26 cellular contexts compared by ENCODE assay signal in genomic region chr5:143390258-143390657, GRCh38.
"Had no signal": no experiment of that assay in that cellular context is flagged by ENCODE, and none has a peak within 500 bp of the region (broad histone marks: within the 10 kb centered on the region; RNA-seq: fewer than 3 reads in every experiment).

No MANE protein-coding gene starts in this region.

- H3K27me3 Mint-ChIP-seq: activated CD4-positive, alpha-beta memory T cell treated with anti-CD3 and anti-CD28 coated beads for 36 hours; activated naive CD4-positive, alpha-beta T cell treated with anti-CD3 and anti-CD28 coated beads, Interleukin-2, amount 10 ng/mL, durations not matched to agents 7 days and 5 days; activated naive CD8-positive, alpha-beta T cell treated with anti-CD3 and anti-CD28 coated beads, Interleukin-2, amount 10 ng/mL, durations not matched to agents 7 days and 5 days; activated T-cell treated with anti-CD3 and anti-CD28 coated beads, Interleukin-2, amount 50 U/mL, for 24 hours; effector memory CD8-positive, alpha-beta T cell; progenitor cell of endocrine pancreas had no signal

- H3K27ac Mint-ChIP-seq: activated CD4-positive, alpha-beta memory T cell treated with anti-CD3 and anti-CD28 coated beads for 36 hours; activated naive CD4-positive, alpha-beta T cell treated with anti-CD3 and anti-CD28 coated beads, Interleukin-2, amount 10 ng/mL, durations not matched to agents 7 days and 5 days; activated naive CD8-positive, alpha-beta T cell treated with anti-CD3 and anti-CD28 coated beads, Interleukin-2, amount 10 ng/mL, durations not matched to agents 7 days and 5 days; activated T-cell treated with anti-CD3 and anti-CD28 coated beads, Interleukin-2, amount 50 U/mL, for 24 hours; progenitor cell of endocrine pancreas; T-helper 1 cell treated with Interleukin-12 subunit alpha and Interleukin-12 subunit beta and Interleukin-4 antibody, amounts not matched to agents 30 μg/mL and 1 μg/mL, for 36 hours had no signal

- ATAC-seq: effector memory CD8-positive, alpha-beta T cell had no signal

- H3K4me3 ChIP-seq: left ventricle myocardium inferior, lung, ovary, sigmoid colon, tibial nerve had no signal

- H3K27me3 ChIP-seq: brain microvascular endothelial cell, ovary, sigmoid colon, tibial nerve had no signal

- H3K4me3 Mint-ChIP-seq: activated CD4-positive, alpha-beta memory T cell treated with anti-CD3 and anti-CD28 coated beads for 36 hours; activated naive CD4-positive, alpha-beta T cell treated with anti-CD3 and anti-CD28 coated beads, Interleukin-2, amount 10 ng/mL, durations not matched to agents 7 days and 5 days; activated naive CD8-positive, alpha-beta T cell treated with anti-CD3 and anti-CD28 coated beads, Interleukin-2, amount 10 ng/mL, durations not matched to agents 7 days and 5 days; activated T-cell treated with anti-CD3 and anti-CD28 coated beads, Interleukin-2, amount 50 U/mL, for 24 hours; T-helper 1 cell treated with Interleukin-12 subunit alpha and Interleukin-12 subunit beta and Interleukin-4 antibody, amounts not matched to agents 30 μg/mL and 1 μg/mL, for 36 hours had no signal

- H3K9me3 ChIP-seq: ovary had no signal

- DNase-seq: activated CD4-positive, alpha-beta memory T cell treated with anti-CD3 and anti-CD28 coated beads for 36 hours; activated CD4-positive, alpha-beta T cell treated with anti-CD3 and anti-CD28 coated beads for 48 hours; activated CD8-positive, alpha-beta memory T cell treated with anti-CD3 and anti-CD28 coated beads, Interleukin-2, amount 50 U/mL, for 48 hours; activated gamma-delta T cell; activated naive CD4-positive, alpha-beta T cell treated with anti-CD3 and anti-CD28 coated beads, Interleukin-2, amount 10 ng/mL, durations not matched to agents 7 days and 5 days; activated naive CD8-positive, alpha-beta T cell treated with anti-CD3 and anti-CD28 coated beads, Interleukin-2, amount 10 ng/mL, durations not matched to agents 7 days and 5 days; activated T-cell treated with anti-CD3 and anti-CD28 coated beads, Interleukin-2, amount 50 U/mL, for 24 hours; amniotic stem cell; brain microvascular endothelial cell; cortex of kidney; effector memory CD8-positive, alpha-beta T cell; erythroblast; glutamatergic neuron; left ventricle myocardium inferior; ovary; retina; sigmoid colon; stimulated activated CD4-positive, alpha-beta T cell treated with anti-CD3 and anti-CD28 coated beads, Interleukin-15, amount 100 ng/mL, for 24 hours; stimulated activated CD4-positive, alpha-beta T cell treated with anti-CD3 and anti-CD28 coated beads, Interleukin-2, amount 100 ng/mL, for 24 hours; stimulated activated naive CD4-positive, alpha-beta T cell; T-helper 9 cell had no signal

- H3K27ac ChIP-seq: brain microvascular endothelial cell, left ventricle myocardium inferior, ovary, sigmoid colon, VCaP had no signal

- H3K36me3 ChIP-seq: brain microvascular endothelial cell, ovary, sigmoid colon had no signal
